In the genomic region with DNA sequence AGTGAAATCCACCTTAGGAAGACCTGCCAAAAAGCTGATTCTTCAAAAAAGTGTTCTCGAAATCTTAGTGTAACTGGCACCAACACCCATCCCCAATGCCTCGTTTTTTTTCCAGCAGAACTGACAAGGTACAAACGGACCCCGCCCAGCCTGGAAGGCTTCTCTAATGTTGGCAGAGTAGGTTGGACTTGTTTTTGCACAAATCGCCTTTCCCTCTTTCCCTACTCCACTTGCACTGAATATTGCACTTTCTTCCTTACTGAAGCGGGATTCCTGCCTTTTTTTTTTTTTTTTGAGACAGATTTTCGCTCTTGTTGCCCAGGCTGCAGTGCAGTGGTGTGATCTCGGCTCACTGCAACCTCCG, we compare ENCODE assay signal across 8 cellular contexts. TPM values are rescaled to one million over a fixed set of nuclear protein-coding genes. Genes with fewer than 3 reads are reported as not detected.
A peak's percentile ranks its signal among the peaks of the same experiment; 100 is the strongest.
DNase-seq lines count a peak whose midpoint lies in the region; ATAC-seq and TF ChIP-seq lines count a peak whose summit lies in the region.

No MANE protein-coding gene starts in this region.

- H3K9me2 ChIP-seq in GM23338 (ENCODE audit: insufficient read depth) = no peaks in the 10 kb centered on the region

- peak in 1 of 7 experiments; percentile 29 for DNase-seq in CD8-positive, alpha-beta T cell
- DNase-seq in GM23338 (ENCODE audit: low spot score) (peak; percentile 43), GF-D8 (lab: John Stamatoyannopoulos, UW) (no peak), GM19238 (ENCODE audit: insufficient read length, low spot score) (no peak)
- DNase-seq in naive thymus-derived CD4-positive, alpha-beta T cell = peak in 3 of 9 donors; percentile 2 to 30 (median 8)
- no peak for DNase-seq in activated CD8-positive, alpha-beta memory T cell treated with anti-CD3 and anti-CD28 coated beads, Interleukin-2, amount 50 U/mL, for 4 hours

- peak overlapping the region; percentile 84 for H3K4me2 ChIP-seq in GM23338

- no peak for ATAC-seq in CD8-positive, alpha-beta T cell
- peak; percentile 13 for ATAC-seq in GM23338
- peak; percentile 21 for ATAC-seq in SK-N-SH treated with all-trans-retinoic acid at 6 μM for 48 hours
- no peak for ATAC-seq in naive thymus-derived CD4-positive, alpha-beta T cell

- intact Hi-C loops in CD8-positive, alpha-beta T cell (cut with DNase I, micrococcal nuclease) = loop anchor here (1.0 to 10.0 kb wide), 13 partner anchors 29 to 1247 kb away; partner anchors contain the start of genes LRRC58 (in 2 of the 2), NDUFB4 (in 2 of the 2), TMEM39A (in 2 of the 2) and ARHGAP31 (in 1 of the 2)
- intact Hi-C loops in naive thymus-derived CD4-positive, alpha-beta T cell (cut with micrococcal nuclease) = loop anchor here (1.0 to 10.0 kb wide), 17 partner anchors 10 to 1244 kb away; partner anchors contain the start of genes ARHGAP31 (in 2 of the 2), COX17 (in 2 of the 2), TMEM39A (in 2 of the 2) and B4GALT4 (in 1 of the 2)

- H3K4me1 Mint-ChIP-seq in CD8-positive, alpha-beta T cell (ENCODE audit: low read depth) = peaks cover 38% of the 10 kb centered on the region
- H3K4me1 Mint-ChIP-seq in GM23338 = peaks cover 10% of the 10 kb centered on the region
- H3K4me1 Mint-ChIP-seq in naive thymus-derived CD4-positive, alpha-beta T cell = peaks cover 22 to 41% (median 33%) of the 10 kb centered on the region in 7 donors

- CTCF ChIA-PET in CD8-positive, alpha-beta T cell (lab: Charles Lee) = interaction anchor here (0.7 to 1.4 kb wide), 3 partner anchors 9 to 224 kb away, joined by 3 to 5 read pairs (median 3); no protein-coding TSS in a partner anchor
- CTCF ChIA-PET in naive thymus-derived CD4-positive, alpha-beta T cell (lab: Charles Lee) = interaction anchor here (1.0 to 1.5 kb wide), 3 partner anchors 12 to 257 kb away, joined by 3 to 6 read pairs (median 4); partner anchors contain the start of genes B4GALT4 and TMEM39A

- peaks cover 20% of the 10 kb centered on the region for H3K36me3 Mint-ChIP-seq in CD8-positive, alpha-beta T cell
- H3K36me3 Mint-ChIP-seq in GM23338 (ENCODE audit: low read depth) = peaks cover 16% of the 10 kb centered on the region
- H3K36me3 Mint-ChIP-seq in naive thymus-derived CD4-positive, alpha-beta T cell = peaks cover 0 to 12% (median 7%) of the 10 kb centered on the region in 5 donors

- H3K9me3 Mint-ChIP-seq in CD8-positive, alpha-beta T cell = no peaks in the 10 kb centered on the region
- H3K9me3 Mint-ChIP-seq in GM23338 = no peaks in the 10 kb centered on the region; the same call in 2 of the 3 replicates
- peaks cover 0 to 3% (median 0%) of the 10 kb centered on the region in 11 donors for H3K9me3 Mint-ChIP-seq in naive thymus-derived CD4-positive, alpha-beta T cell

- no peaks in the 10 kb centered on the region for H3K27me3 ChIP-seq in CD8-positive, alpha-beta T cell (ENCODE audit: insufficient read depth, low read length)
- H3K27me3 ChIP-seq in GM23338 (ENCODE audit: insufficient read depth) = no peaks in the 10 kb centered on the region
- no peaks in the 10 kb centered on the region for H3K27me3 ChIP-seq in esophagus (ENCODE audit: control insufficient read depth in 1 of 2, insufficient read depth in 2 of 2, low read length in 2 of 2)
- H3K27me3 ChIP-seq in naive thymus-derived CD4-positive, alpha-beta T cell (ENCODE audit: control insufficient read depth in 2 of 2, insufficient read depth in 2 of 2, low read length in 2 of 2) = no peaks in the 10 kb centered on the region

- peaks cover 25% of the 10 kb centered on the region for H3K4me1 ChIP-seq in CD8-positive, alpha-beta T cell (ENCODE audit: insufficient read depth, low read length)
- H3K4me1 ChIP-seq in GM23338 (ENCODE audit: insufficient read depth) (peaks cover 14% of the 10 kb centered on the region), esophagus (ENCODE audit: control insufficient read depth in 2 of 2, insufficient read depth in 2 of 2, low read length in 1 of 2) (peaks cover 0 to 2% of the 10 kb centered on the region in 2 donors)
- H3K4me1 ChIP-seq in naive thymus-derived CD4-positive, alpha-beta T cell (ENCODE audit: control insufficient read depth in 2 of 2, insufficient read depth in 2 of 2, low read length in 2 of 2) = peaks cover 18% of the 10 kb centered on the region in 2 donors

- 6 to 9% methylated on average over 9 of the region's 9 CpGs for WGBS in esophagus, 2 donors

- H3K27ac ChIP-seq in CD8-positive, alpha-beta T cell (ENCODE audit: low read depth, low read length) = peak overlapping the region; percentile 92
- H3K27ac ChIP-seq in GM23338 (ENCODE audit: low read depth) (peak overlapping the region; percentile 87), esophagus (ENCODE audit: low read depth in 2 of 2, low read length in 1 of 2) (peak overlapping the region; percentile 76 to 97)
- peak overlapping the region; percentile 96 for H3K27ac ChIP-seq in naive thymus-derived CD4-positive, alpha-beta T cell (ENCODE audit: low read depth, low read length)

- H3K79me2 ChIP-seq in GM23338 (replicated peaks; ENCODE audit: insufficient read depth) = peaks cover 34% of the 10 kb centered on the region

- peak overlapping the region; percentile 81 for H3K4me3 ChIP-seq in CD8-positive, alpha-beta T cell (ENCODE audit: low read depth, low read length)
- H3K4me3 ChIP-seq in GM23338 = peak overlapping the region; percentile 94
- H3K4me3 ChIP-seq in esophagus (ENCODE audit: low read depth in 1 of 2, low read length in 2 of 2) = peak overlapping the region; percentile 78 to 100
- peak overlapping the region; percentile 97 for H3K4me3 ChIP-seq in naive thymus-derived CD4-positive, alpha-beta T cell (ENCODE audit: low read length)

- no peaks in the 10 kb centered on the region for H3K27me3 Mint-ChIP-seq in CD8-positive, alpha-beta T cell (ENCODE audit: low read depth)
- H3K27me3 Mint-ChIP-seq in GM23338 (ENCODE audit: insufficient read depth, low read depth, poor library complexity) = no peaks in the 10 kb centered on the region
- no peaks in the 10 kb centered on the region for H3K27me3 Mint-ChIP-seq in naive thymus-derived CD4-positive, alpha-beta T cell

- H4K20me1 ChIP-seq in GM23338 (replicated peaks; ENCODE audit: insufficient read depth) = 0 out of 2 replicates have a peak, but pooled peaks cover 4% of the 10 kb centered on the region

- peak overlapping the region; percentile 100 for H3K4me3 Mint-ChIP-seq in CD8-positive, alpha-beta T cell
- peak overlapping the region; percentile 99 for H3K4me3 Mint-ChIP-seq in GM23338
- peak overlapping the region; percentile 95 to 100 (median 99) for H3K4me3 Mint-ChIP-seq in naive thymus-derived CD4-positive, alpha-beta T cell

- no peak for TF ChIP-seq CTCF in CD8-positive, alpha-beta T cell (IDR thresholded peaks at IDR 0.05)
- no peak for TF ChIP-seq CTCF in GM23338 (conservative IDR thresholded peaks at IDR 0.05; ENCODE audit: low read depth in 2 of 2)

- H3K36me3 ChIP-seq in CD8-positive, alpha-beta T cell (ENCODE audit: insufficient read depth, low read length) = no peaks in the 10 kb centered on the region
- peaks cover 3% of the 10 kb centered on the region for H3K36me3 ChIP-seq in GM23338 (ENCODE audit: insufficient read depth)
- H3K36me3 ChIP-seq in esophagus (ENCODE audit: control insufficient read depth in 2 of 2, insufficient read depth in 2 of 2, low read length in 1 of 2) = peaks cover 0 to 3% of the 10 kb centered on the region in 2 donors
- peaks cover 0 to 4% (median 0%) of the 10 kb centered on the region in 3 experiments for H3K36me3 ChIP-seq in naive thymus-derived CD4-positive, alpha-beta T cell (ENCODE audit: control insufficient read depth in 2 of 3, insufficient read depth in 3 of 3, low read length in 3 of 3)

- H3K27ac Mint-ChIP-seq in CD8-positive, alpha-beta T cell = peak overlapping the region; percentile 100
- H3K27ac Mint-ChIP-seq in GM23338 = peak overlapping the region; percentile 100
- peak overlapping the region; percentile 98 to 100 (median 99) for H3K27ac Mint-ChIP-seq in naive thymus-derived CD4-positive, alpha-beta T cell

- no peaks in the 10 kb centered on the region for H3K9me3 ChIP-seq in CD8-positive, alpha-beta T cell (ENCODE audit: low read length)
- no peaks in the 10 kb centered on the region for H3K9me3 ChIP-seq in esophagus (ENCODE audit: control insufficient read depth in 2 of 2, insufficient read depth in 1 of 2, low read depth in 1 of 2, low read length in 1 of 2)
- no peaks in the 10 kb centered on the region for H3K9me3 ChIP-seq in naive thymus-derived CD4-positive, alpha-beta T cell (ENCODE audit: control insufficient read depth in 2 of 3, low read length in 3 of 3)

- peak overlapping the region; percentile 76; the same call in 1 of the 2 replicates for H2AFZ ChIP-seq in GM23338

- POLR2A ChIA-PET in CD8-positive, alpha-beta T cell (lab: Charles Lee) = interaction anchor here (0.6 to 4.1 kb wide), 8 partner anchors 9 to 257 kb away, joined by 3 to 74 read pairs (median 5); partner anchors contain the start of genes B4GALT4, POGLUT1 and TMEM39A
- POLR2A ChIA-PET in naive thymus-derived CD4-positive, alpha-beta T cell (lab: Charles Lee) = interaction anchor here (0.8 to 5.2 kb wide), 14 partner anchors 9 to 851 kb away, joined by 3 to 92 read pairs (median 5); partner anchors contain the start of genes B4GALT4, GSK3B, LRRC58 and POGLUT1

- 0 out of 2 replicates have a peak, but pooled peaks cover 5% of the 10 kb centered on the region for H3F3A ChIP-seq in GM23338 (replicated peaks; ENCODE audit: low read depth)

TF ChIP-seq in GM23338, 12 proteins besides CTCF, POLR2A, EP300 and RAD21 (continues in another document):
- TF ChIP-seq ZNF331 (CRISPR knock-in tag; IDR thresholded peaks at IDR 0.05; ENCODE audit: low read depth) = no peak

TF ChIP-seq in SK-N-SH treated with all-trans-retinoic acid at 6 μM for 48 hours, 23 proteins besides CTCF, POLR2A, EP300 and RAD21 (continues in another document):
- no peak for TF ChIP-seq ZNF70 (CRISPR knock-in tag; IDR thresholded peaks at IDR 0.05)
- TF ChIP-seq ZFP3 (CRISPR knock-in tag; IDR thresholded peaks at IDR 0.05) = no peak

RNA-seq across cellular contexts. Expression of gene TIMMDC1, which starts 0.5 kb away (rescaled TPM):
- total RNA-seq in CD8-positive, alpha-beta T cell = 10 to 100 TPM; 12.1 to 16.8 TPM
- 49.1 and 62.2 TPM in 2 replicates for total RNA-seq in GM23338 (2014; rRNA removed; shearing (Covaris generic))
- polyA plus RNA-seq in GM23338 (2016; fragmentation: Nextera tagmentation; extraction: Ambion mirVana) = 98.2 and 105 TPM in 2 replicates
- polyA plus RNA-seq in esophagus = 10 to 100 TPM; 46.3 to 54.8 TPM
- total RNA-seq in naive thymus-derived CD4-positive, alpha-beta T cell = 10 to 100 TPM; 27.1 to 80.1 (median 73.4) TPM
- polyA plus RNA-seq in naive thymus-derived CD4-positive, alpha-beta T cell = 10 to 100 TPM; 53.5 to 59.6 TPM

RNA-seq across cellular contexts. Expression of gene POGLUT1, which starts 29.0 kb away (rescaled TPM):
- total RNA-seq in CD8-positive, alpha-beta T cell = 10 to 100 TPM; 21.3 to 25.9 TPM
- 13.5 and 22.0 TPM in 2 replicates for total RNA-seq in GM23338 (2014; rRNA removed; shearing (Covaris generic))
- polyA plus RNA-seq in GM23338 (2016; fragmentation: Nextera tagmentation; extraction: Ambion mirVana) = 12.1 and 15.2 TPM in 2 replicates
- 1 to 10 TPM; 5.2 to 7.8 TPM for polyA plus RNA-seq in esophagus
- 10 to 100 TPM; 27.5 to 41.0 (median 35.5) TPM for total RNA-seq in naive thymus-derived CD4-positive, alpha-beta T cell
- polyA plus RNA-seq in naive thymus-derived CD4-positive, alpha-beta T cell = 10 to 100 TPM; 27.9 to 30.7 TPM

RNA-seq across cellular contexts. Expression of gene TMEM39A, which starts 34.4 kb away (rescaled TPM):
- total RNA-seq in CD8-positive, alpha-beta T cell = 10 to 100 TPM; 67.8 to 68.0 TPM
- 39.0 and 51.6 TPM in 2 replicates for total RNA-seq in GM23338 (2014; rRNA removed; shearing (Covaris generic))
- polyA plus RNA-seq in GM23338 (2016; fragmentation: Nextera tagmentation; extraction: Ambion mirVana) (11.0 and 12.9 TPM in 2 replicates), esophagus (1 to 10 TPM; 4.4 to 6.2 TPM)
- total RNA-seq in naive thymus-derived CD4-positive, alpha-beta T cell = 10 to 100 TPM; 34.9 to 59.5 (median 49.7) TPM
- 10 to 100 TPM in 1 of 2 donors, 1 to 10 TPM in 1; 9.1 to 17.3 TPM for polyA plus RNA-seq in naive thymus-derived CD4-positive, alpha-beta T cell

Comparison
In these comparisons a context has a peak if more than half of its experiments do, and no peak if none do; other contexts are left out.
1. ATAC-seq: peak in GM23338 (single experiment) and SK-N-SH treated with all-trans-retinoic acid at 6 μM for 48 hours (single experiment); none in CD8-positive, alpha-beta T cell (single experiment) and naive thymus-derived CD4-positive, alpha-beta T cell (single experiment).
2. Peak in every context shown above with its lines, with median percentiles within 50 percentile points of each other: H3K27ac ChIP-seq, H3K4me3 ChIP-seq, H3K27ac Mint-ChIP-seq and H3K4me3 Mint-ChIP-seq.